In genomic region chr7:90461216-90461615, GRCh38 we compare ENCODE assay signal across 18 cellular contexts. TPM values are rescaled to one million over a fixed set of nuclear protein-coding genes. Genes with fewer than 3 reads are reported as not detected.
DNase-seq lines count a peak whose midpoint lies in the region; ATAC-seq and TF ChIP-seq lines count a peak whose summit lies in the region.
"Had no signal": no experiment of that assay in that cellular context is flagged by ENCODE, and none has a peak within 500 bp of the region (broad histone marks: within the 10 kb centered on the region; RNA-seq: fewer than 3 reads in every experiment).

No MANE protein-coding gene starts in this region.

- peaks cover 22% of the 10 kb centered on the region for H3K9me3 Mint-ChIP-seq in nephron progenitor cell

- TF ChIP-seq CTCF in nephron progenitor cell (IDR thresholded peaks at IDR 0.05) = no peak

- H3K4me1 Mint-ChIP-seq in nephron progenitor cell = peaks cover 3% of the 10 kb centered on the region

- H3K27ac Mint-ChIP-seq in nephron progenitor cell = peak overlapping the region; percentile 13
- H3K27ac Mint-ChIP-seq: activated T-helper 2 cell treated with anti-CD3 and anti-CD28 coated beads, Interferon-gamma antibody, Interleukin-2, Interleukin-4, amounts not matched to agents 10 μg/mL and 5 μg/mL and 100 μg/mL, durations not matched to agents 14 hours and 24 hours and 36 hours; natural killer cell had no signal

- DNase-seq in DMS53 treated with DMSO at 0.1 percent for 48 hours (lab: John Stamatoyannopoulos, UW; ENCODE audit: unreplicated experiment) (peak; percentile 35), LHCN-M2 (ENCODE audit: low read depth) (peak; percentile 23), fibroblast of gingiva (ENCODE audit: low read depth) (peak; percentile 58), nephron progenitor cell (no peak), NCI-H446 treated with DMSO at 0.1 percent for 48 hours (lab: John Stamatoyannopoulos, UW) (no peak), DMS153 treated with DMSO at 0.1 percent for 48 hours (lab: John Stamatoyannopoulos, UW; ENCODE audit: unreplicated experiment) (no peak)
- DNase-seq in central memory CD4-positive, alpha-beta T cell = no peak
- DNase-seq: cortex of kidney, DMS 273 treated with DMSO at 0.1 percent for 48 hours, erythroblast, hypothalamus, natural killer cell, NCI-H1930 had no signal

- no peak overlapping the region for H3K4me3 Mint-ChIP-seq in nephron progenitor cell
- H3K4me3 Mint-ChIP-seq: natural killer cell had no signal

- H3K27me3 Mint-ChIP-seq in nephron progenitor cell (ENCODE audit: low read depth, poor library complexity) = peaks cover 2% of the 10 kb centered on the region

- peaks cover 8% of the 10 kb centered on the region for H3K36me3 Mint-ChIP-seq in nephron progenitor cell (ENCODE audit: low read depth)
- H3K36me3 Mint-ChIP-seq: natural killer cell had no signal

- no peak for ATAC-seq in GM18511 (IDR thresholded peaks at IDR 0.05; ENCODE audit: unreplicated experiment)

RNA-seq across cellular contexts. Expression of gene PTTG1IP2, which starts 8.2 kb away (rescaled TPM):
- total RNA-seq in LHCN-M2 (2014; rRNA removed) = not detected in 2 replicates
- not detected for polyA plus RNA-seq in LHCN-M2 (2012)
- total RNA-seq: activated CD8-positive, alpha-beta memory T cell treated with anti-CD3 and anti-CD28 coated beads for 36 hours; activated T-helper 2 cell treated with anti-CD3 and anti-CD28 coated beads, Interferon-gamma antibody, Interleukin-2, Interleukin-4, amounts not matched to agents 10 μg/mL and 5 μg/mL and 100 μg/mL, durations not matched to agents 14 hours and 24 hours and 36 hours; natural killer cell; thoracic aorta had no signal
- polyA plus RNA-seq: BJ had no signal

RNA-seq across cellular contexts. Expression of gene CLDN12, which starts 58.0 kb away (rescaled TPM):
- 31.2 and 35.9 TPM in 2 replicates for total RNA-seq in LHCN-M2 (2014; rRNA removed)
- 11.2 TPM for polyA plus RNA-seq in LHCN-M2 (2012)

Comparison
In these comparisons a context has a peak if more than half of its experiments do, and no peak if none do; other contexts are left out.
1. DNase-seq: peak in DMS53 treated with DMSO at 0.1 percent for 48 hours (single experiment), LHCN-M2 (single experiment) and fibroblast of gingiva (single experiment); none in nephron progenitor cell (single experiment), NCI-H446 treated with DMSO at 0.1 percent for 48 hours (single experiment), DMS153 treated with DMSO at 0.1 percent for 48 hours (single experiment) and central memory CD4-positive, alpha-beta T cell (single experiment).